In the genomic region with DNA sequence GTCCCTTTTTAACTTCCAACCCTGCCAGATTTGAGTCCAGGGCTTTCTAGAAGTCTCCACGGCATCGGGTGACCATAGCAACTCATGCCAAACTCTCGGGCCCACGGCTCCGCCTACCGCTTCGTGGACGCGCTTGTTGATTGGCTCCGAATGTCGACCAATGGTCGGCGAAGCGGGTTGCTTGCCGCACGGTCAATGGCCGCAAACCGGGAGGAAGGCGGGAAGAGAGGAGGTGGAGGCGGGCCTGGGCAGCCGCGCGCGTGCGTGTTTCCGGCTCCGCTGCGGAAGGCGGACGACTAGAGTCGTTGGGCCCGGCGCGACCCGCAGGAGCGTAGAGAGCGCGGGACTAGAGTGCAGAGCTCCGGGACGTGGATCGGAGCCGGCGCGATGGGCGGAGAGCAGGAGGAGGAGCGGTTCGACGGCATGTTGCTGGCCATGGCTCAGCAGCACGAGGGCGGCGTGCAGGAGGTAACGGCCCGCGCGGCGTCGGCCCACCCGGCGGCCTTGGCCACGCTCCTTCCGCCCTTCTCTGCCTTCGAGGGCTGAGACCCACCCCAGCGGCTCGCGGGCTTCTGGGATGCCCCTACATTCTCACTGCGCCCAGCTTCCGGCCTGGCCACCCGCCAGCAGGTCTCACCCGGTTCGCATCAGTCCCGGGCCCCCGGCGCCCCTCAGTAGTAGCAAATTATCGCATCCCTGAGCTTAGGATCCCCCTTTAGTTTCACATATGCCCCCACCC, we compare ENCODE assay signal across 1 cellular context.
TF ChIP-seq lines count a peak whose summit lies in the region.

A gene (plus strand): TSS at position 282 of the 739 bp plus-strand sequence. CDS start 106 bp downstream, at position 388.

TF ChIP-seq in HepG2, 621 proteins besides CTCF, POLR2A, EP300 and RAD21 (continued from another document and continues in another):
- TF ChIP-seq, protein P1, sequence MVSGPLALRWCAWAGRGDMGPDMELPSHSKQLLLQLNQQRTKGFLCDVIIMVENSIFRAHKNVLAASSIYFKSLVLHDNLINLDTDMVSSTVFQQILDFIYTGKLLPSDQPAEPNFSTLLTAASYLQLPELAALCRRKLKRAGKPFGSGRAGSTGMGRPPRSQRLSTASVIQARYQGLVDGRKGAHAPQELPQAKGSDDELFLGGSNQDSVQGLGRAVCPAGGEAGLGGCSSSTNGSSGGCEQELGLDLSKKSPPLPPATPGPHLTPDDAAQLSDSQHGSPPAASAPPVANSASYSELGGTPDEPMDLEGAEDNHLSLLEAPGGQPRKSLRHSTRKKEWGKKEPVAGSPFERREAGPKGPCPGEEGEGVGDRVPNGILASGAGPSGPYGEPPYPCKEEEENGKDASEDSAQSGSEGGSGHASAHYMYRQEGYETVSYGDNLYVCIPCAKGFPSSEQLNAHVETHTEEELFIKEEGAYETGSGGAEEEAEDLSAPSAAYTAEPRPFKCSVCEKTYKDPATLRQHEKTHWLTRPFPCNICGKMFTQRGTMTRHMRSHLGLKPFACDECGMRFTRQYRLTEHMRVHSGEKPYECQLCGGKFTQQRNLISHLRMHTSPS (CRISPR knock-in tag; IDR thresholded peaks at IDR 0.05; ENCODE audit: low read depth), result no peak; the same call in none of the 2 replicates
- TF ChIP-seq IRF2 (CRISPR knock-in tag; IDR thresholded peaks at IDR 0.05) (no peak), CBFB (CRISPR knock-in tag; IDR thresholded peaks at IDR 0.05) (peak; percentile 67; the same call in 1 of the 2 replicates), ZNF333 (CRISPR knock-in tag; IDR thresholded peaks at IDR 0.05; ENCODE audit: borderline replicate concordance) (peak; percentile 98; the same call in 1 of the 2 replicates), ZFP41 (CRISPR knock-in tag; IDR thresholded peaks at IDR 0.05; ENCODE audit: borderline replicate concordance) (no peak), MEIS2 (CRISPR knock-in tag; IDR thresholded peaks at IDR 0.05) (no peak; the same call in 1 of the 2 replicates), ZNF329 (CRISPR knock-in tag; IDR thresholded peaks at IDR 0.05; ENCODE audit: low read depth) (peak; percentile 59; the same call in 1 of the 2 replicates), SMARCC2 (IDR thresholded peaks at IDR 0.05) (no peak), ONECUT2 (CRISPR knock-in tag; IDR thresholded peaks at IDR 0.05) (no peak), AGO2 (optimal IDR thresholded peaks at IDR 0.05; ENCODE audit: low read depth, low read length) (peak; percentile 95), GPN1 (CRISPR knock-in tag; IDR thresholded peaks at IDR 0.05; ENCODE audit: borderline replicate concordance) (peak; percentile 27; the same call in 1 of the 2 replicates), JUN (CRISPR knock-in tag; IDR thresholded peaks at IDR 0.05) (no peak), FOSL2 (CRISPR knock-in tag; IDR thresholded peaks at IDR 0.05) (no peak), DMAP1 (CRISPR knock-in tag; IDR thresholded peaks at IDR 0.05) (peak; percentile 87; the same call in 1 of the 2 replicates), HDAC6 (IDR thresholded peaks at IDR 0.05; ENCODE audit: low read depth, low read length) (no peak), SIN3B (IDR thresholded peaks at IDR 0.05; ENCODE audit: low read length) (no peak), ZNF563 (CRISPR knock-in tag; IDR thresholded peaks at IDR 0.05) (peak; percentile 93), MTA3 (CRISPR knock-in tag; IDR thresholded peaks at IDR 0.05) (no peak), SP140L (CRISPR knock-in tag; IDR thresholded peaks at IDR 0.05; ENCODE audit: borderline replicate concordance) (no peak), MAFK (conservative IDR thresholded peaks at IDR 0.05 in 1 of 2, IDR thresholded peaks at IDR 0.05 in 1 of 2; ENCODE audit: low read length in 2 of 2) (no peak), ZNF660 (CRISPR knock-in tag; IDR thresholded peaks at IDR 0.05; ENCODE audit: borderline replicate concordance, low read depth) (no peak), KDM2A (CRISPR knock-in tag; IDR thresholded peaks at IDR 0.05; ENCODE audit: borderline replicate concordance, low read depth) (peak; percentile 93), ZNF34 (CRISPR knock-in tag; IDR thresholded peaks at IDR 0.05; ENCODE audit: borderline replicate concordance) (no peak), ZNF550 (CRISPR knock-in tag; IDR thresholded peaks at IDR 0.05; ENCODE audit: borderline replicate concordance) (no peak), NFIC (IDR thresholded peaks at IDR 0.05; ENCODE audit: low read length) (no peak), RFX3 (CRISPR knock-in tag; IDR thresholded peaks at IDR 0.05) (peak; percentile 75), TMF1 (CRISPR knock-in tag; IDR thresholded peaks at IDR 0.05; ENCODE audit: low read depth) (peak; percentile 83), ZNF773 (CRISPR knock-in tag; IDR thresholded peaks at IDR 0.05; ENCODE audit: borderline replicate concordance) (peak; percentile 90; the same call in 1 of the 2 replicates), TRIM24 (CRISPR knock-in tag; IDR thresholded peaks at IDR 0.05) (no peak), ZNF446 (CRISPR knock-in tag; IDR thresholded peaks at IDR 0.05) (peak; percentile 96; the same call in 1 of the 2 replicates), IKZF4 (CRISPR knock-in tag; IDR thresholded peaks at IDR 0.05; ENCODE audit: borderline replicate concordance, low read depth, not compliant biosample characterization) (peak; percentile 64), SPEN (CRISPR knock-in tag; IDR thresholded peaks at IDR 0.05; ENCODE audit: low read depth) (peak; percentile 88), CCDC6 (CRISPR knock-in tag; IDR thresholded peaks at IDR 0.05) (peak; percentile 76; the same call in 1 of the 2 replicates), ZNF556 (CRISPR knock-in tag; IDR thresholded peaks at IDR 0.05; ENCODE audit: borderline replicate concordance) (no peak), TARDBP (CRISPR knock-in tag; IDR thresholded peaks at IDR 0.05) (0 out of 2 replicates have a peak, but pooled peaks have one; percentile 38), ZFP82 (CRISPR knock-in tag; IDR thresholded peaks at IDR 0.05; ENCODE audit: borderline replicate concordance) (0 out of 2 replicates have a peak, but pooled peaks have one; percentile 42), ARNT (IDR thresholded peaks at IDR 0.05) (no peak), NFATC3 (CRISPR knock-in tag; IDR thresholded peaks at IDR 0.05) (no peak), ETV5 (CRISPR knock-in tag; IDR thresholded peaks at IDR 0.05; ENCODE audit: borderline replicate concordance) (peak; percentile 69), ZBTB21 (CRISPR knock-in tag; IDR thresholded peaks at IDR 0.05) (peak; percentile 35; the same call in 1 of the 2 replicates)
- TF ChIP-seq, protein P2, sequence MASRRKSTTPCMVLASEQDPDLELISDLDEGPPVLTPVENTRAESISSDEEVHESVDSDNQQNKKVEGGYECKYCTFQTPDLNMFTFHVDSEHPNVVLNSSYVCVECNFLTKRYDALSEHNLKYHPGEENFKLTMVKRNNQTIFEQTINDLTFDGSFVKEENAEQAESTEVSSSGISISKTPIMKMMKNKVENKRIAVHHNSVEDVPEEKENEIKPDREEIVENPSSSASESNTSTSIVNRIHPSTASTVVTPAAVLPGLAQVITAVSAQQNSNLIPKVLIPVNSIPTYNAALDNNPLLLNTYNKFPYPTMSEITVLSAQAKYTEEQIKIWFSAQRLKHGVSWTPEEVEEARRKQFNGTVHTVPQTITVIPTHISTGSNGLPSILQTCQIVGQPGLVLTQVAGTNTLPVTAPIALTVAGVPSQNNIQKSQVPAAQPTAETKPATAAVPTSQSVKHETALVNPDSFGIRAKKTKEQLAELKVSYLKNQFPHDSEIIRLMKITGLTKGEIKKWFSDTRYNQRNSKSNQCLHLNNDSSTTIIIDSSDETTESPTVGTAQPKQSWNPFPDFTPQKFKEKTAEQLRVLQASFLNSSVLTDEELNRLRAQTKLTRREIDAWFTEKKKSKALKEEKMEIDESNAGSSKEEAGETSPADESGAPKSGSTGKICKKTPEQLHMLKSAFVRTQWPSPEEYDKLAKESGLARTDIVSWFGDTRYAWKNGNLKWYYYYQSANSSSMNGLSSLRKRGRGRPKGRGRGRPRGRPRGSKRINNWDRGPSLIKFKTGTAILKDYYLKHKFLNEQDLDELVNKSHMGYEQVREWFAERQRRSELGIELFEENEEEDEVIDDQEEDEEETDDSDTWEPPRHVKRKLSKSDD (CRISPR knock-in tag; IDR thresholded peaks at IDR 0.05; ENCODE audit: low read depth), result no peak
- TF ChIP-seq, protein P3, sequence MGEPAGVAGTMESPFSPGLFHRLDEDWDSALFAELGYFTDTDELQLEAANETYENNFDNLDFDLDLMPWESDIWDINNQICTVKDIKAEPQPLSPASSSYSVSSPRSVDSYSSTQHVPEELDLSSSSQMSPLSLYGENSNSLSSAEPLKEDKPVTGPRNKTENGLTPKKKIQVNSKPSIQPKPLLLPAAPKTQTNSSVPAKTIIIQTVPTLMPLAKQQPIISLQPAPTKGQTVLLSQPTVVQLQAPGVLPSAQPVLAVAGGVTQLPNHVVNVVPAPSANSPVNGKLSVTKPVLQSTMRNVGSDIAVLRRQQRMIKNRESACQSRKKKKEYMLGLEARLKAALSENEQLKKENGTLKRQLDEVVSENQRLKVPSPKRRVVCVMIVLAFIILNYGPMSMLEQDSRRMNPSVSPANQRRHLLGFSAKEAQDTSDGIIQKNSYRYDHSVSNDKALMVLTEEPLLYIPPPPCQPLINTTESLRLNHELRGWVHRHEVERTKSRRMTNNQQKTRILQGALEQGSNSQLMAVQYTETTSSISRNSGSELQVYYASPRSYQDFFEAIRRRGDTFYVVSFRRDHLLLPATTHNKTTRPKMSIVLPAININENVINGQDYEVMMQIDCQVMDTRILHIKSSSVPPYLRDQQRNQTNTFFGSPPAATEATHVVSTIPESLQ (CRISPR knock-in tag; conservative IDR thresholded peaks at IDR 0.05), result no peak
- TF ChIP-seq, protein P4, sequence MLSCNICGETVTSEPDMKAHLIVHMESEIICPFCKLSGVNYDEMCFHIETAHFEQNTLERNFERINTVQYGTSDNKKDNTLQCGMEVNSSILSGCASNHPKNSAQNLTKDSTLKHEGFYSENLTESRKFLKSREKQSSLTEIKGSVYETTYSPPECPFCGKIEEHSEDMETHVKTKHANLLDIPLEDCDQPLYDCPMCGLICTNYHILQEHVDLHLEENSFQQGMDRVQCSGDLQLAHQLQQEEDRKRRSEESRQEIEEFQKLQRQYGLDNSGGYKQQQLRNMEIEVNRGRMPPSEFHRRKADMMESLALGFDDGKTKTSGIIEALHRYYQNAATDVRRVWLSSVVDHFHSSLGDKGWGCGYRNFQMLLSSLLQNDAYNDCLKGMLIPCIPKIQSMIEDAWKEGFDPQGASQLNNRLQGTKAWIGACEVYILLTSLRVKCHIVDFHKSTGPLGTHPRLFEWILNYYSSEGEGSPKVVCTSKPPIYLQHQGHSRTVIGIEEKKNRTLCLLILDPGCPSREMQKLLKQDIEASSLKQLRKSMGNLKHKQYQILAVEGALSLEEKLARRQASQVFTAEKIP (CRISPR knock-in tag; IDR thresholded peaks at IDR 0.05; ENCODE audit: borderline replicate concordance), result no peak
- TF ChIP-seq, protein P5, sequence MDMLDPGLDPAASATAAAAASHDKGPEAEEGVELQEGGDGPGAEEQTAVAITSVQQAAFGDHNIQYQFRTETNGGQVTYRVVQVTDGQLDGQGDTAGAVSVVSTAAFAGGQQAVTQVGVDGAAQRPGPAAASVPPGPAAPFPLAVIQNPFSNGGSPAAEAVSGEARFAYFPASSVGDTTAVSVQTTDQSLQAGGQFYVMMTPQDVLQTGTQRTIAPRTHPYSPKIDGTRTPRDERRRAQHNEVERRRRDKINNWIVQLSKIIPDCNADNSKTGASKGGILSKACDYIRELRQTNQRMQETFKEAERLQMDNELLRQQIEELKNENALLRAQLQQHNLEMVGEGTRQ (IDR thresholded peaks at IDR 0.05; ENCODE audit: low read depth, low read length), result no peak
- TF ChIP-seq, protein P5 (CRISPR knock-in tag; IDR thresholded peaks at IDR 0.05; ENCODE audit: borderline replicate concordance), result no peak
- TF ChIP-seq, protein P6, sequence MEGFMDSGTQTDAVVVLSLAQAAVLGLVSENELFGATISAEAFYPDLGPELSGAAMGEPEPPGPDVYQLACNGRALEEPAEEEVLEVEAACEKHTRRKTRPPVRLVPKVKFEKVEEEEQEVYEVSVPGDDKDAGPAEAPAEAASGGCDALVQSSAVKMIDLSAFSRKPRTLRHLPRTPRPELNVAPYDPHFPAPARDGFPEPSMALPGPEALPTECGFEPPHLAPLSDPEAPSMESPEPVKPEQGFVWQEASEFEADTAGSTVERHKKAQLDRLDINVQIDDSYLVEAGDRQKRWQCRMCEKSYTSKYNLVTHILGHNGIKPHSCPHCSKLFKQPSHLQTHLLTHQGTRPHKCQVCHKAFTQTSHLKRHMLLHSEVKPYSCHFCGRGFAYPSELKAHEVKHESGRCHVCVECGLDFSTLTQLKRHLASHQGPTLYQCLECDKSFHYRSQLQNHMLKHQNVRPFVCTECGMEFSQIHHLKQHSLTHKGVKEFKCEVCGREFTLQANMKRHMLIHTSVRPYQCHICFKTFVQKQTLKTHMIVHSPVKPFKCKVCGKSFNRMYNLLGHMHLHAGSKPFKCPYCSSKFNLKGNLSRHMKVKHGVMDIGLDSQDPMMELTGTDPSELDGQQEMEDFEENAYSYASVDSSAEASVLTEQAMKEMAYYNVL (CRISPR knock-in tag; IDR thresholded peaks at IDR 0.05; ENCODE audit: borderline replicate concordance), result peak; percentile 72; the same call in 1 of the 2 replicates
- TF ChIP-seq, protein P7, sequence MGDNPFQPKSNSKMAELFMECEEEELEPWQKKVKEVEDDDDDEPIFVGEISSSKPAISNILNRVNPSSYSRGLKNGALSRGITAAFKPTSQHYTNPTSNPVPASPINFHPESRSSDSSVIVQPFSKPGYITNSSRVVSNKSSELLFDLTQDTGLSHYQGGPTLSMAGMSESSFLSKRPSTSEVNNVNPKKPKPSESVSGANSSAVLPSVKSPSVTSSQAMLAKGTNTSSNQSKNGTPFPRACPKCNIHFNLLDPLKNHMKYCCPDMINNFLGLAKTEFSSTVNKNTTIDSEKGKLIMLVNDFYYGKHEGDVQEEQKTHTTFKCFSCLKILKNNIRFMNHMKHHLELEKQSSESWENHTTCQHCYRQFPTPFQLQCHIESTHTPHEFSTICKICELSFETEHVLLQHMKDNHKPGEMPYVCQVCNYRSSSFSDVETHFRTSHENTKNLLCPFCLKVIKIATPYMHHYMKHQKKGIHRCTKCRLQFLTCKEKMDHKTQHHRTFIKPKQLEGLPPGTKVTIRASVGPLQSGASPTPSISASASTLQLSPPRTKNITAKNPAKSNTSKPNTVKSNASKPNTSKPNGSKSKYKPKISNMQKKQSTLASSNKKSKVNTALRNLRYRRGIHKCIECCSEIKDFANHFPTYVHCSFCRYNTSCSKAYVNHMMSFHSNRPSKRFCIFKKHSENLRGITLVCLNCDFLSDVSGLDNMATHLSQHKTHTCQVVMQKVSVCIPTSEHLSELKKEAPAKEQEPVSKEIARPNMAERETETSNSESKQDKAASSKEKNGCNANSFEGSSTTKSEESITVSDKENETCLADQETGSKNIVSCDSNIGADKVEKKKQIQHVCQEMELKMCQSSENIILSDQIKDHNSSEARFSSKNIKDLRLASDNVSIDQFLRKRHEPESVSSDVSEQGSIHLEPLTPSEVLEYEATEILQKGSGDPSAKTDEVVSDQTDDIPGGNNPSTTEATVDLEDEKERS (CRISPR knock-in tag; IDR thresholded peaks at IDR 0.05), result no peak
